ENCODE assay signal across 9 cellular contexts in the genomic region with DNA sequence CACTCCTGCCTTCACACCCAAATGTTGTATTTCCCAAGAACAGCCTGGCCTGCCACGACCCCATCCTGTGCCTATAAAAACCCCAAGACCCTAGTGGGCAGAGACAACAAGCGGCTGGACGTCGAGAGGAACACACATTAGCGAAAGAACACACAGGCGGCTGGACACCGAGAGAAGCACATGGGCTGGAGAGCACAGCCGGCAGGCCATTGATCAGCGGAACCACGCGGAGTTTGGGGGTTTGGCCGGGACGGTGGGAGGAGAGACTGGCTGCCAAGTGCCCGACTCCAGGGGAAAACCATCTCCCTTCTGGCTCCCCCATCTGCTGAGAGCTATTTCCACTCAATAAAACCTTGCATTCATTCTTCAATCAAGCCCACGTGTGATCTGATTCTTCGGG.
"Had no signal": no experiment of that assay in that cellular context is flagged by ENCODE, and none has a peak within 500 bp of the region (broad histone marks: within the 10 kb centered on the region; RNA-seq: fewer than 3 reads in every experiment).

No MANE protein-coding gene starts in this region.

- H3K4me1 Mint-ChIP-seq: IgD-negative memory B cell had no signal

- H3K4me3 ChIP-seq: GM23248, HAP-1 had no signal

- H3K27ac ChIP-seq: GM23248, HL-60 had no signal

- H3K36me3 ChIP-seq: HAP-1 had no signal

- H2AFZ ChIP-seq: GM23248 had no signal

- DNase-seq: GM23248, H7, HFFc6, KG1 had no signal

- H3K4me1 ChIP-seq: HAP-1 had no signal

- H3K4me3 Mint-ChIP-seq: HFFc6, IgD-negative memory B cell had no signal

- H3K27ac Mint-ChIP-seq: HFFc6, IgD-negative memory B cell had no signal

- H3K9me3 Mint-ChIP-seq: HFFc6, IgD-negative memory B cell had no signal

- FAIRE-seq: HepG2 had no signal

- ATAC-seq: HCT116, HepG2 had no signal

- H3K9ac ChIP-seq: GM23248 had no signal
